ENCODE assay signal across 22 cellular contexts in genomic region chr11:44180107-44180506, GRCh38.
DNase-seq lines count a peak whose midpoint lies in the region; ATAC-seq, FAIRE-seq and TF ChIP-seq lines count a peak whose summit lies in the region.
"Had no signal": no experiment of that assay in that cellular context is flagged by ENCODE, and none has a peak within 500 bp of the region (broad histone marks: within the 10 kb centered on the region; RNA-seq: fewer than 3 reads in every experiment).

No MANE protein-coding gene starts in this region.

- no peak for FAIRE-seq in HepG2 (lab: Jason Lieb, UNC)
- FAIRE-seq: D721Med, GM12878, H54 had no signal

- in situ Hi-C loops in HepG2 (cut with HindIII; ENCODE audit: extremely low pct_ligation_motif_present, low pct_unique_long_range_greater_than_20kb): no loop called here

- H3K4me2 ChIP-seq in HepG2 (ENCODE audit: low read depth, low read length): no peak overlapping the region
- H3K4me2 ChIP-seq: BLaER1 had no signal

- H3K27me3 Mint-ChIP-seq in T-helper 17 cell (no peaks in the 10 kb centered on the region), nephron progenitor cell (ENCODE audit: low read depth, poor library complexity) (peaks cover 11% of the 10 kb centered on the region)
- H3K27me3 Mint-ChIP-seq: B cell; CD4-positive, CD25-positive, alpha-beta regulatory T cell had no signal

- H3K9me3 ChIP-seq in HepG2 (ENCODE audit: low read length) (no peaks in the 10 kb centered on the region), right lobe of liver (no peaks in the 10 kb centered on the region), T-helper 17 cell (ENCODE audit: control insufficient read depth, low read length, poor library complexity, severe bottlenecking) (no peaks in the 10 kb centered on the region)
- H3K9me3 ChIP-seq: BLaER1, HAP-1 had no signal

- TF ChIP-seq POLR2A in HepG2 (IDR thresholded peaks at IDR 0.05; ENCODE audit: insufficient read depth in 1 of 2, low read depth in 2 of 2, low read length in 2 of 2) (no peak), right lobe of liver (IDR thresholded peaks at IDR 0.05) (no peak)

- peaks cover 22% of the 10 kb centered on the region for H3K9me3 Mint-ChIP-seq in nephron progenitor cell
- H3K9me3 Mint-ChIP-seq: CD4-positive, CD25-positive, alpha-beta regulatory T cell; CD8-positive, alpha-beta T cell; HFFc6 had no signal

- H4K20me1 ChIP-seq in HepG2 (ENCODE audit: insufficient read depth, low read length): no peaks in the 10 kb centered on the region

- H3K4me3 Mint-ChIP-seq in T-helper 17 cell (no peak overlapping the region), nephron progenitor cell (peak overlapping the region; percentile 5)
- H3K4me3 Mint-ChIP-seq: B cell; CD4-positive, CD25-positive, alpha-beta regulatory T cell; CD8-positive, alpha-beta T cell; HFFc6 had no signal

- H3K36me3 ChIP-seq in HepG2 (replicated peaks in 1 of 2; ENCODE audit: control insufficient read depth in 1 of 2, insufficient read depth in 2 of 2, low read length in 2 of 2) (no peaks in the 10 kb centered on the region), right lobe of liver (no peaks in the 10 kb centered on the region)
- H3K36me3 ChIP-seq: BLaER1, HAP-1 had no signal

- no peak overlapping the region for H3K9ac ChIP-seq in HepG2 (ENCODE audit: insufficient read depth, low read depth, low read length)
- H3K9ac ChIP-seq: BLaER1 had no signal

- DNase-seq in HepG2 (ENCODE audit: low spot score) (no peak), right lobe of liver (no peak), T-helper 17 cell (no peak), nephron progenitor cell (no peak)
- DNase-seq: 8988T; CD4-positive, CD25-positive, alpha-beta regulatory T cell; CD8-positive, alpha-beta T cell; DMS 273 treated with DMSO at 0.1 percent for 48 hours; DMS79; EL; GDM1; GOT3; HFFc6 had no signal

- no peaks in the 10 kb centered on the region for H3K79me2 ChIP-seq in HepG2 (ENCODE audit: insufficient read depth, low read length)

- peak overlapping the region; percentile 73 for H3K27ac Mint-ChIP-seq in T-helper 17 cell
- H3K27ac Mint-ChIP-seq in nephron progenitor cell: peak overlapping the region; percentile 26
- H3K27ac Mint-ChIP-seq: B cell; CD8-positive, alpha-beta T cell had no signal

- H3K4me3 ChIP-seq in HepG2 (replicated peaks in 1 of 3; ENCODE audit: insufficient read depth in 1 of 3, low read depth in 2 of 3, low read length in 3 of 3): no peak overlapping the region
- H3K4me3 ChIP-seq in right lobe of liver: no peak overlapping the region
- H3K4me3 ChIP-seq: BLaER1, GM12878, HAP-1 had no signal

- H3K36me3 Mint-ChIP-seq in T-helper 17 cell (ENCODE audit: low read depth) (peaks cover 9% of the 10 kb centered on the region), nephron progenitor cell (ENCODE audit: low read depth) (peaks cover 32% of the 10 kb centered on the region)

- intact Hi-C loops in HepG2 (cut with micrococcal nuclease; ENCODE audit: unreplicated experiment) (no loop called here), right lobe of liver (cut with DNase I) (no loop called here)

- TF ChIP-seq EP300 in HepG2 (IDR thresholded peaks at IDR 0.05; ENCODE audit: low read depth in 2 of 2, low read length in 2 of 2) (no peak), HepG2 (CRISPR knock-in tag; IDR thresholded peaks at IDR 0.05; ENCODE audit: borderline replicate concordance) (no peak)

- no peak for TF ChIP-seq CTCF in HepG2 (CRISPR knock-in tag; IDR thresholded peaks at IDR 0.05)
- TF ChIP-seq CTCF in right lobe of liver (IDR thresholded peaks at IDR 0.05): no peak
- TF ChIP-seq CTCF in nephron progenitor cell (IDR thresholded peaks at IDR 0.05): no peak

- CTCF ChIA-PET in HepG2 (lab: Yijun Ruan, JAX; ENCODE audit: low intra/inter-chr PET ratio, low total read pairs): no interaction called here

- H2AFZ ChIP-seq in HepG2 (ENCODE audit: low read length): no peak overlapping the region

- no peak for TF ChIP-seq RAD21 in HepG2 (CRISPR knock-in tag; IDR thresholded peaks at IDR 0.05)

- H3K27ac ChIP-seq in HepG2 (ENCODE audit: extremely low read length, insufficient read depth, low read length) (no peak overlapping the region), right lobe of liver (no peak overlapping the region)
- H3K27ac ChIP-seq: BLaER1, C4-2B had no signal

- ATAC-seq in HepG2 (no peak), right lobe of liver (no peak), T-helper 17 cell (no peak), GM18520 (IDR thresholded peaks at IDR 0.05; ENCODE audit: unreplicated experiment) (no peak), HG03457 (IDR thresholded peaks at IDR 0.05; ENCODE audit: unreplicated experiment) (no peak)
- ATAC-seq: CD8-positive, alpha-beta T cell; GM12878 had no signal

- BruUV-seq in HepG2 (replicated peaks; lab: Mats Ljungman, UMichigan): no TSS peak

- H3K4me1 ChIP-seq in HepG2 (ENCODE audit: insufficient read depth, low read length) (no peaks in the 10 kb centered on the region), right lobe of liver (no peaks in the 10 kb centered on the region)
- H3K4me1 ChIP-seq: HAP-1 had no signal

- 98% methylated on average over 2 of the region's 2 CpGs for WGBS in HepG2 (ENCODE audit: low lambda C conversion rate)
- 92% methylated on average over 2 of the region's 2 CpGs for WGBS in right lobe of liver (ENCODE audit: insufficient coverage, low coverage, low lambda C conversion rate, missing lambda C conversion rate)

- POLR2A ChIA-PET in HepG2 (lab: Yijun Ruan, JAX): no interaction called here

- H3K4me1 Mint-ChIP-seq in T-helper 17 cell (peaks cover 28% of the 10 kb centered on the region), nephron progenitor cell (peaks cover 52% of the 10 kb centered on the region)

- H3K27me3 ChIP-seq in HepG2 (ENCODE audit: control insufficient read depth in 1 of 2, insufficient read depth in 2 of 2, low read length in 2 of 2) (no peaks in the 10 kb centered on the region), right lobe of liver (no peaks in the 10 kb centered on the region)
- H3K27me3 ChIP-seq: BLaER1 had no signal

TF ChIP-seq in HepG2, 621 proteins besides CTCF, POLR2A, EP300 and RAD21:
- TF ChIP-seq MAFF (IDR thresholded peaks at IDR 0.05; ENCODE audit: low read depth, low read length): peak; percentile 35; the same call in 1 of the 2 replicates
- peak; percentile 45 to 55; a peak in 3 of 4 replicates for TF ChIP-seq MAFK (conservative IDR thresholded peaks at IDR 0.05 in 1 of 2, IDR thresholded peaks at IDR 0.05 in 1 of 2; ENCODE audit: low read length in 2 of 2)
- TF ChIP-seq, protein P1, sequence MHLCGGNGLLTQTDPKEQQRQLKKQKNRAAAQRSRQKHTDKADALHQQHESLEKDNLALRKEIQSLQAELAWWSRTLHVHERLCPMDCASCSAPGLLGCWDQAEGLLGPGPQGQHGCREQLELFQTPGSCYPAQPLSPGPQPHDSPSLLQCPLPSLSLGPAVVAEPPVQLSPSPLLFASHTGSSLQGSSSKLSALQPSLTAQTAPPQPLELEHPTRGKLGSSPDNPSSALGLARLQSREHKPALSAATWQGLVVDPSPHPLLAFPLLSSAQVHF (CRISPR knock-in tag; IDR thresholded peaks at IDR 0.05): no peak
- TF ChIP-seq KLF12 (CRISPR knock-in tag; IDR thresholded peaks at IDR 0.05; ENCODE audit: borderline replicate concordance): no peak
